Comparison of ENCODE assay signal across 7 cellular contexts in genomic region chr22:20532256-20532993, GRCh38. TPM values are rescaled to one million over a fixed set of nuclear protein-coding genes. Genes with fewer than 3 reads are reported as not detected.
A peak's percentile ranks its signal among the peaks of the same experiment; 100 is the strongest.
DNase-seq lines count a peak whose midpoint lies in the region; ATAC-seq and TF ChIP-seq lines count a peak whose summit lies in the region.

No MANE protein-coding gene starts in this region.

- H3K4me1 ChIP-seq in adrenal gland (replicated peaks in 1 of 2) (peaks cover 33 to 52% of the 10 kb centered on the region in 2 donors), left lung (peaks cover 34 to 77% of the 10 kb centered on the region in 2 donors), subcutaneous abdominal adipose tissue (ENCODE audit: control insufficient read depth in 5 of 5, insufficient read depth in 5 of 5, low read length in 5 of 5) (peaks cover 22 to 57% (median 48%) of the 10 kb centered on the region in 5 donors)

- peak overlapping the region in 3 of 5 donors; percentile 16 to 61 (median 48) for H3K9ac ChIP-seq in subcutaneous abdominal adipose tissue (ENCODE audit: low read length in 5 of 5)

- intact Hi-C loops in adrenal gland (cut with DNase I) (no loop called here), left lung (cut with DNase I) (no loop called here)

- H3K36me3 ChIP-seq in adrenal gland (replicated peaks in 1 of 2) (peaks cover 0 to 13% of the 10 kb centered on the region in 2 donors), left lung (peaks cover 0 to 40% of the 10 kb centered on the region in 2 donors), subcutaneous abdominal adipose tissue (ENCODE audit: control insufficient read depth in 5 of 5, insufficient read depth in 5 of 5, low read length in 5 of 5) (peaks cover 0 to 33% (median 14%) of the 10 kb centered on the region in 5 donors)

- no peaks in the 10 kb centered on the region for H3K27me3 ChIP-seq in adrenal gland
- H3K27me3 ChIP-seq in left lung, result no peaks in the 10 kb centered on the region
- no peaks in the 10 kb centered on the region for H3K27me3 ChIP-seq in subcutaneous abdominal adipose tissue (ENCODE audit: control insufficient read depth in 5 of 5, insufficient read depth in 4 of 5, low read length in 5 of 5)

- H3K27ac ChIP-seq in adrenal gland, result peak overlapping the region in 4 of 5 donors; percentile 83 to 90 (median 87)
- H3K27ac ChIP-seq in left lung, result peak overlapping the region; percentile 73 to 83
- peak overlapping the region; percentile 88 for H3K27ac ChIP-seq in subcutaneous abdominal adipose tissue (ENCODE audit: low read depth, low read length)

- DNase-seq in NB4 (ENCODE audit: low read depth), result peak; percentile 23
- DNase-seq in adrenal gland, result no peak
- no peak for DNase-seq in left lung
- no peak for DNase-seq in foreskin fibroblast
- no peak for DNase-seq in DMS53 treated with DMSO at 0.1 percent for 48 hours (lab: John Stamatoyannopoulos, UW; ENCODE audit: unreplicated experiment)
- no peak for DNase-seq in NCI-H2081 treated with DMSO at 0.1 percent for 48 hours (lab: John Stamatoyannopoulos, UW)

- no peak for ATAC-seq in left lung

- no peaks in the 10 kb centered on the region for H3K9me3 ChIP-seq in adrenal gland (replicated peaks in 1 of 3)
- no peaks in the 10 kb centered on the region for H3K9me3 ChIP-seq in left lung
- H3K9me3 ChIP-seq in subcutaneous abdominal adipose tissue (ENCODE audit: control insufficient read depth in 5 of 5, low read length in 5 of 5), result no peaks in the 10 kb centered on the region

- TF ChIP-seq POLR2A in NB4 (IDR thresholded peaks at IDR 0.05; ENCODE audit: extremely low read depth, insufficient read length) (no peak), adrenal gland (IDR thresholded peaks at IDR 0.05) (no peak)

- WGBS in adrenal gland, 4 donors, result 73 to 83% (median 75%) methylated on average over 6 to 10 of the region's 10 CpGs

- H3K4me3 ChIP-seq in NB4 (ENCODE audit: low read depth, low read length) (no peak overlapping the region), adrenal gland (no peak overlapping the region), left lung (no peak overlapping the region), subcutaneous abdominal adipose tissue (ENCODE audit: low read depth in 1 of 5, low read length in 5 of 5) (peak overlapping the region in 1 of 5 donors; percentile 11), foreskin fibroblast (ENCODE audit: low read depth in 1 of 2, low read length in 2 of 2) (no peak overlapping the region)

- TF ChIP-seq CTCF in NB4 (IDR thresholded peaks at IDR 0.05; ENCODE audit: low read depth, low read length) (no peak), adrenal gland (IDR thresholded peaks at IDR 0.05) (no peak), left lung (IDR thresholded peaks at IDR 0.05) (no peak), foreskin fibroblast (IDR thresholded peaks at IDR 0.05; ENCODE audit: low read depth, low read length) (no peak)

RNA-seq across cellular contexts. Expression of gene MED15, which starts 25.0 kb away (rescaled TPM):
- 100 to 1,000 TPM in 3 of 8 donors, 10 to 100 TPM in 5; 43.3 to 149 (median 82.2) TPM for total RNA-seq in adrenal gland
- polyA plus RNA-seq in adrenal gland, result 100 to 1,000 TPM in 2 of 3 donors, 10 to 100 TPM in 1; 27.8 to 203 (median 197) TPM
- 100 to 1,000 TPM in 1 of 2 donors, 10 to 100 TPM in 1; 89.6 to 121 TPM for total RNA-seq in left lung

RNA-seq across cellular contexts. Expression of gene KLHL22, which starts 36.8 kb away (rescaled TPM):
- 10 to 100 TPM; 15.3 to 38.8 (median 27.6) TPM for total RNA-seq in adrenal gland
- 10 to 100 TPM; 18.9 to 35.2 (median 21.9) TPM for polyA plus RNA-seq in adrenal gland
- total RNA-seq in left lung, result 10 to 100 TPM; 22.0 to 26.4 TPM
